Comparison of ENCODE assay signal across 1 cellular context in the genomic region with DNA sequence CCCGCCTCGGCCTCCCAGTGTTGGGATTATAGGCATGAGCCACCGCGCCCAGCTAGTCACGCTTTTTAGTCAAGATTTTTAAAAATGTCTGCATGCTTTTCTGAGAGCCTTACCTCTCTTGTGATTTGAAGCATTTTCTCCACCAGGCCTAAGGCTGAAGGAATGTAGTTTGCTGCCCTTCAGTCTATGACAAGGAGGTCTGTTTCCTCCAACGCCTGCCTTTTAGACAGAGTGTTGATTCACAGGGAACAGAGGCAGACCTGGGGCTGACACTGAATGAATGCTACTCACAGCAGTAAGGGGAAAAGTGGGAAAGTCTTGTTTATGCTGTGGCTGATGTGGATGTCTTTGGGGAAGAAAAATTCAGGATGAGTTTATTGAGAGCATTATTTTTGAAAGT.
TF ChIP-seq lines count a peak whose summit lies in the region.

No MANE protein-coding gene starts in this region.

TF ChIP-seq in SK-N-SH treated with all-trans-retinoic acid at 6 μM for 48 hours, 23 proteins besides CTCF, POLR2A, EP300 and RAD21 (continued from another document):
- TF ChIP-seq, protein P1, sequence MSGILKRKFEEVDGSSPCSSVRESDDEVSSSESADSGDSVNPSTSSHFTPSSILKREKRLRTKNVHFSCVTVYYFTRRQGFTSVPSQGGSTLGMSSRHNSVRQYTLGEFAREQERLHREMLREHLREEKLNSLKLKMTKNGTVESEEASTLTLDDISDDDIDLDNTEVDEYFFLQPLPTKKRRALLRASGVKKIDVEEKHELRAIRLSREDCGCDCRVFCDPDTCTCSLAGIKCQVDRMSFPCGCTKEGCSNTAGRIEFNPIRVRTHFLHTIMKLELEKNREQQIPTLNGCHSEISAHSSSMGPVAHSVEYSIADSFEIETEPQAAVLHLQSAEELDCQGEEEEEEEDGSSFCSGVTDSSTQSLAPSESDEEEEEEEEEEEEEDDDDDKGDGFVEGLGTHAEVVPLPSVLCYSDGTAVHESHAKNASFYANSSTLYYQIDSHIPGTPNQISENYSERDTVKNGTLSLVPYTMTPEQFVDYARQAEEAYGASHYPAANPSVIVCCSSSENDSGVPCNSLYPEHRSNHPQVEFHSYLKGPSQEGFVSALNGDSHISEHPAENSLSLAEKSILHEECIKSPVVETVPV (CRISPR knock-in tag; IDR thresholded peaks at IDR 0.05), result no peak
- no peak for TF ChIP-seq GLIS3 (CRISPR knock-in tag; IDR thresholded peaks at IDR 0.05)
- no peak for TF ChIP-seq SNAI2 (CRISPR knock-in tag; IDR thresholded peaks at IDR 0.05)
